1 cellular context compared by ENCODE assay signal in genomic region chr16:11356573-11357331, GRCh38.
A peak's percentile ranks its signal among the peaks of the same experiment; 100 is the strongest.
TF ChIP-seq lines count a peak whose summit lies in the region.

No MANE protein-coding gene starts in this region.

TF ChIP-seq in K562, 482 proteins besides CTCF, POLR2A, EP300 and RAD21 (continued from another document and continues in another):
- TF ChIP-seq POLR3G (IDR thresholded peaks at IDR 0.05; ENCODE audit: extremely low read depth, insufficient read length, insufficient replicate concordance) (no peak), CHD7 (IDR thresholded peaks at IDR 0.05; ENCODE audit: low read depth, low read length) (no peak), PKNOX1 (IDR thresholded peaks at IDR 0.05) (peak; percentile 55), TRIM24 (IDR thresholded peaks at IDR 0.05) (no peak), STAT5A (IDR thresholded peaks at IDR 0.05; ENCODE audit: borderline replicate concordance, low read length) (no peak), RB1 (IDR thresholded peaks at IDR 0.05; ENCODE audit: low read depth) (peak; percentile 63; the same call in 1 of the 2 replicates), CEBPB (tag; IDR thresholded peaks at IDR 0.05) (no peak), ZNF165 (CRISPR knock-in tag; IDR thresholded peaks at IDR 0.05; ENCODE audit: borderline replicate concordance) (no peak), ZNF785 (CRISPR knock-in tag; IDR thresholded peaks at IDR 0.05) (no peak), HMG20B (CRISPR knock-in tag; IDR thresholded peaks at IDR 0.05) (no peak), ZFPM2 (CRISPR knock-in tag; IDR thresholded peaks at IDR 0.05) (no peak), ZC3H4 (CRISPR knock-in tag; IDR thresholded peaks at IDR 0.05; ENCODE audit: borderline replicate concordance) (no peak), MAX (CRISPR knock-in tag; IDR thresholded peaks at IDR 0.05) (peak; percentile 39; the same call in 1 of the 2 replicates), IRF9 (tag; IDR thresholded peaks at IDR 0.05) (no peak), HBP1 (CRISPR knock-in tag; IDR thresholded peaks at IDR 0.05) (no peak), MCM3 (IDR thresholded peaks at IDR 0.05) (no peak), SRF (CRISPR knock-in tag; IDR thresholded peaks at IDR 0.05) (no peak), SAFB2 (IDR thresholded peaks at IDR 0.05; ENCODE audit: borderline replicate concordance, low read depth, low read length, severe bottlenecking) (no peak), NR2F6 (CRISPR knock-in tag; IDR thresholded peaks at IDR 0.05) (no peak), TAF15 (IDR thresholded peaks at IDR 0.05; ENCODE audit: low read depth, low read length) (no peak), PTTG1 (tag; IDR thresholded peaks at IDR 0.05; ENCODE audit: low read depth) (no peak), TBL1XR1 (IDR thresholded peaks at IDR 0.05; ENCODE audit: low read length in 2 of 2) (0 out of 4 replicates have a peak, but pooled peaks of 1 of the 2 experiments have one; percentile 12), ZC3H11A (IDR thresholded peaks at IDR 0.05; ENCODE audit: low read depth, low read length) (0 out of 2 replicates have a peak, but pooled peaks have one; percentile 28), ETS2 (tag; IDR thresholded peaks at IDR 0.05; ENCODE audit: borderline replicate concordance, poor library complexity, severe bottlenecking) (no peak), ZNF76 (CRISPR knock-in tag; IDR thresholded peaks at IDR 0.05; ENCODE audit: borderline replicate concordance) (no peak), RHOXF2B (CRISPR knock-in tag; conservative IDR thresholded peaks at IDR 0.05) (no peak), SMAD2 (IDR thresholded peaks at IDR 0.05; ENCODE audit: low read depth, low read length) (no peak)
- TF ChIP-seq, protein P1, sequence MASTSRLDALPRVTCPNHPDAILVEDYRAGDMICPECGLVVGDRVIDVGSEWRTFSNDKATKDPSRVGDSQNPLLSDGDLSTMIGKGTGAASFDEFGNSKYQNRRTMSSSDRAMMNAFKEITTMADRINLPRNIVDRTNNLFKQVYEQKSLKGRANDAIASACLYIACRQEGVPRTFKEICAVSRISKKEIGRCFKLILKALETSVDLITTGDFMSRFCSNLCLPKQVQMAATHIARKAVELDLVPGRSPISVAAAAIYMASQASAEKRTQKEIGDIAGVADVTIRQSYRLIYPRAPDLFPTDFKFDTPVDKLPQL (IDR thresholded peaks at IDR 0.05; ENCODE audit: extremely low read depth, insufficient read length): no peak
- TF ChIP-seq, protein P2, sequence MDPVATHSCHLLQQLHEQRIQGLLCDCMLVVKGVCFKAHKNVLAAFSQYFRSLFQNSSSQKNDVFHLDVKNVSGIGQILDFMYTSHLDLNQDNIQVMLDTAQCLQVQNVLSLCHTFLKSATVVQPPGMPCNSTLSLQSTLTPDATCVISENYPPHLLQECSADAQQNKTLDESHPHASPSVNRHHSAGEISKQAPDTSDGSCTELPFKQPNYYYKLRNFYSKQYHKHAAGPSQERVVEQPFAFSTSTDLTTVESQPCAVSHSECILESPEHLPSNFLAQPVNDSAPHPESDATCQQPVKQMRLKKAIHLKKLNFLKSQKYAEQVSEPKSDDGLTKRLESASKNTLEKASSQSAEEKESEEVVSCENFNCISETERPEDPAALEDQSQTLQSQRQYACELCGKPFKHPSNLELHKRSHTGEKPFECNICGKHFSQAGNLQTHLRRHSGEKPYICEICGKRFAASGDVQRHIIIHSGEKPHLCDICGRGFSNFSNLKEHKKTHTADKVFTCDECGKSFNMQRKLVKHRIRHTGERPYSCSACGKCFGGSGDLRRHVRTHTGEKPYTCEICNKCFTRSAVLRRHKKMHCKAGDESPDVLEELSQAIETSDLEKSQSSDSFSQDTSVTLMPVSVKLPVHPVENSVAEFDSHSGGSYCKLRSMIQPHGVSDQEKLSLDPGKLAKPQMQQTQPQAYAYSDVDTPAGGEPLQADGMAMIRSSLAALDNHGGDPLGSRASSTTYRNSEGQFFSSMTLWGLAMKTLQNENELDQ (CRISPR knock-in tag; IDR thresholded peaks at IDR 0.05; ENCODE audit: borderline replicate concordance): no peak
- TF ChIP-seq, protein P3, sequence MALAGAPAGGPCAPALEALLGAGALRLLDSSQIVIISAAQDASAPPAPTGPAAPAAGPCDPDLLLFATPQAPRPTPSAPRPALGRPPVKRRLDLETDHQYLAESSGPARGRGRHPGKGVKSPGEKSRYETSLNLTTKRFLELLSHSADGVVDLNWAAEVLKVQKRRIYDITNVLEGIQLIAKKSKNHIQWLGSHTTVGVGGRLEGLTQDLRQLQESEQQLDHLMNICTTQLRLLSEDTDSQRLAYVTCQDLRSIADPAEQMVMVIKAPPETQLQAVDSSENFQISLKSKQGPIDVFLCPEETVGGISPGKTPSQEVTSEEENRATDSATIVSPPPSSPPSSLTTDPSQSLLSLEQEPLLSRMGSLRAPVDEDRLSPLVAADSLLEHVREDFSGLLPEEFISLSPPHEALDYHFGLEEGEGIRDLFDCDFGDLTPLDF (CRISPR knock-in tag; IDR thresholded peaks at IDR 0.05): no peak
- TF ChIP-seq, protein P4, sequence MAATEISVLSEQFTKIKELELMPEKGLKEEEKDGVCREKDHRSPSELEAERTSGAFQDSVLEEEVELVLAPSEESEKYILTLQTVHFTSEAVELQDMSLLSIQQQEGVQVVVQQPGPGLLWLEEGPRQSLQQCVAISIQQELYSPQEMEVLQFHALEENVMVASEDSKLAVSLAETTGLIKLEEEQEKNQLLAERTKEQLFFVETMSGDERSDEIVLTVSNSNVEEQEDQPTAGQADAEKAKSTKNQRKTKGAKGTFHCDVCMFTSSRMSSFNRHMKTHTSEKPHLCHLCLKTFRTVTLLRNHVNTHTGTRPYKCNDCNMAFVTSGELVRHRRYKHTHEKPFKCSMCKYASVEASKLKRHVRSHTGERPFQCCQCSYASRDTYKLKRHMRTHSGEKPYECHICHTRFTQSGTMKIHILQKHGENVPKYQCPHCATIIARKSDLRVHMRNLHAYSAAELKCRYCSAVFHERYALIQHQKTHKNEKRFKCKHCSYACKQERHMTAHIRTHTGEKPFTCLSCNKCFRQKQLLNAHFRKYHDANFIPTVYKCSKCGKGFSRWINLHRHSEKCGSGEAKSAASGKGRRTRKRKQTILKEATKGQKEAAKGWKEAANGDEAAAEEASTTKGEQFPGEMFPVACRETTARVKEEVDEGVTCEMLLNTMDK (IDR thresholded peaks at IDR 0.05; ENCODE audit: borderline replicate concordance, insufficient read depth, low read depth, low read length, poor library complexity, severe bottlenecking): peak; percentile 45
- TF ChIP-seq, protein P5, sequence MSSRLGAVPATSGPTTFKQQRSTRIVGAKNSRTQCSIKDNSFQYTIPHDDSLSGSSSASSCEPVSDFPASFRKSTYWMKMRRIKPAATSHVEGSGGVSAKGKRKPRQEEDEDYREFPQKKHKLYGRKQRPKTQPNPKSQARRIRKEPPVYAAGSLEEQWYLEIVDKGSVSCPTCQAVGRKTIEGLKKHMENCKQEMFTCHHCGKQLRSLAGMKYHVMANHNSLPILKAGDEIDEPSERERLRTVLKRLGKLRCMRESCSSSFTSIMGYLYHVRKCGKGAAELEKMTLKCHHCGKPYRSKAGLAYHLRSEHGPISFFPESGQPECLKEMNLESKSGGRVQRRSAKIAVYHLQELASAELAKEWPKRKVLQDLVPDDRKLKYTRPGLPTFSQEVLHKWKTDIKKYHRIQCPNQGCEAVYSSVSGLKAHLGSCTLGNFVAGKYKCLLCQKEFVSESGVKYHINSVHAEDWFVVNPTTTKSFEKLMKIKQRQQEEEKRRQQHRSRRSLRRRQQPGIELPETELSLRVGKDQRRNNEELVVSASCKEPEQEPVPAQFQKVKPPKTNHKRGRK (tag; IDR thresholded peaks at IDR 0.05): no peak
- TF ChIP-seq, protein P6, sequence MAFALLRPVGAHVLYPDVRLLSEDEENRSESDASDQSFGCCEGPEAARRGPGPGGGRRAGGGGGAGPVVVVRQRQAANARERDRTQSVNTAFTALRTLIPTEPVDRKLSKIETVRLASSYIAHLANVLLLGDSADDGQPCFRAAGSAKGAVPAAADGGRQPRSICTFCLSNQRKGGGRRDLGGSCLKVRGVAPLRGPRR (CRISPR knock-in tag; IDR thresholded peaks at IDR 0.05): no peak
